Comparison of ENCODE assay signal across 26 cellular contexts in genomic region chr18:3546106-3546505, GRCh38.
"Had no signal": no experiment of that assay in that cellular context is flagged by ENCODE, and none has a peak within 500 bp of the region (broad histone marks: within the 10 kb centered on the region; RNA-seq: fewer than 3 reads in every experiment).

No MANE protein-coding gene starts in this region.

- ATAC-seq: heart right ventricle, left cardiac atrium, left lung, mucosa of descending colon, right lobe of liver had no signal

- H3K9me3 Mint-ChIP-seq: naive B cell, nephron, type B pancreatic cell had no signal

- DNase-seq: colonic mucosa; dermis blood vessel endothelial cell; effector memory CD4-positive, alpha-beta T cell; esophagus squamous epithelium; foreskin melanocyte; glutamatergic neuron; heart right ventricle; hippocampal formation; left cardiac atrium; left lung; mesenchymal stem cell; mucosa of descending colon; naive B cell; right lobe of liver; stimulated activated CD4-positive, alpha-beta T cell treated with anti-CD3 and anti-CD28 coated beads, Interleukin-12 subunit alpha, Interleukin-12 subunit beta, amount 100 ng/mL, for 4 hours; stimulated activated CD4-positive, alpha-beta T cell treated with anti-CD3 and anti-CD28 coated beads, Interleukin-1b, Interleukin-23, amount 100 ng/mL, for 48 hours; stimulated activated CD4-positive, alpha-beta T cell treated with anti-CD3 and anti-CD28 coated beads, Interleukin-4, amount 100 ng/mL, for 1 hour; stimulated activated CD8-positive, alpha-beta memory T cell treated with anti-CD3 and anti-CD28 coated beads, Interleukin-4, amount 100 ng/mL, for 48 hours; stimulated activated naive CD4-positive, alpha-beta T cell treated with Interleukin-2 at 50 U/mL for 16 hours; stomach; tibial artery had no signal

- H3K27me3 Mint-ChIP-seq: progenitor cell of endocrine pancreas, type B pancreatic cell had no signal

- H3K27ac Mint-ChIP-seq: mesothelial cell of epicardium, nephron, neural progenitor cell, progenitor cell of endocrine pancreas, type B pancreatic cell had no signal

- H3K4me3 Mint-ChIP-seq: mesothelial cell of epicardium, naive B cell, nephron, neural progenitor cell, type B pancreatic cell had no signal

- H3K36me3 Mint-ChIP-seq: mesothelial cell of epicardium, naive B cell, neural progenitor cell, type B pancreatic cell had no signal
